In genomic region chr7:128025380-128025779, GRCh38 we compare ENCODE assay signal across 19 cellular contexts. TPM values are rescaled to one million over a fixed set of nuclear protein-coding genes. Genes with fewer than 3 reads are reported as not detected.
DNase-seq lines count a peak whose midpoint lies in the region; ATAC-seq and TF ChIP-seq lines count a peak whose summit lies in the region.
"Had no signal": no experiment of that assay in that cellular context is flagged by ENCODE, and none has a peak within 500 bp of the region (broad histone marks: within the 10 kb centered on the region; RNA-seq: fewer than 3 reads in every experiment).

No MANE protein-coding gene starts in this region.

- H3K4me3 ChIP-seq in HEK293 (ENCODE audit: low read depth, low read length) (no peak overlapping the region), fibroblast of mammary gland (ENCODE audit: control insufficient read depth, low read depth, low read length) (no peak overlapping the region), spleen (peak overlapping the region in 1 of 8 donors; percentile 38), sigmoid colon (no peak overlapping the region)
- H3K4me3 ChIP-seq: esophagus squamous epithelium, HAP-1, skin epidermis, transverse colon had no signal

- H3K27ac ChIP-seq in HEK293 (ENCODE audit: extremely low read depth, low read depth, low read length) = no peak overlapping the region
- peak overlapping the region in 5 of 8 donors; percentile 43 to 62 (median 48) for H3K27ac ChIP-seq in spleen
- no peak overlapping the region for H3K27ac ChIP-seq in sigmoid colon
- H3K27ac ChIP-seq: C4-2B, esophagus squamous epithelium, skin epidermis, transverse colon had no signal

- no peaks in the 10 kb centered on the region for H3K27me3 Mint-ChIP-seq in natural killer cell (ENCODE audit: low read depth in 2 of 2)
- H3K27me3 Mint-ChIP-seq in stimulated activated memory B cell treated with anti-CD40 and anti-IgM and Interleukin-4, amounts not matched to agents 10 μg/mL and 1 μg/mL and 100 μg/mL, for 72 hours = no peaks in the 10 kb centered on the region

- H3K36me3 ChIP-seq in HEK293 (ENCODE audit: control insufficient read depth in 2 of 2, insufficient read depth in 1 of 2, low read length in 2 of 2) (peaks cover 0 to 11% of the 10 kb centered on the region in 2 experiments; a peak in 1 of 3 replicates), spleen (peaks cover 2 to 72% (median 11%) of the 10 kb centered on the region in 6 donors), sigmoid colon (no peaks in the 10 kb centered on the region)
- H3K36me3 ChIP-seq: transverse colon had no signal

- intact Hi-C loops in spleen (cut with DNase I; ENCODE audit: low total_unique reads) (no loop called here), natural killer cell (cut with micrococcal nuclease) (no loop called here), sigmoid colon (cut with DNase I) (no loop called here)

- H3K27ac Mint-ChIP-seq in natural killer cell = no peak overlapping the region
- no peak overlapping the region for H3K27ac Mint-ChIP-seq in stimulated activated memory B cell treated with anti-CD40 and anti-IgM and Interleukin-4, amounts not matched to agents 10 μg/mL and 1 μg/mL and 100 μg/mL, for 72 hours

- ATAC-seq in SK-N-SH treated with all-trans-retinoic acid at 6 μM for 48 hours (peak; percentile 33), natural killer cell (no peak)
- no peak for ATAC-seq in stimulated activated memory B cell treated with anti-CD40 and anti-IgM and Interleukin-4, amounts not matched to agents 10 μg/mL and 1 μg/mL and 100 μg/mL, for 72 hours
- ATAC-seq: activated CD4-positive, CD25-positive, alpha-beta regulatory T cell treated with anti-CD3 and anti-CD28 coated beads, Interleukin-2, amount 50 U/mL, for 24 hours had no signal

- TF ChIP-seq CTCF in HEK293 (tag by site-specific recombination; IDR thresholded peaks at IDR 0.05) = no peak
- no peak for TF ChIP-seq CTCF in fibroblast of mammary gland (conservative IDR thresholded peaks at IDR 0.05; ENCODE audit: control insufficient read depth, insufficient read depth, low read depth, low read length)
- TF ChIP-seq CTCF in spleen (IDR thresholded peaks at IDR 0.05 in 8 of 11, conservative IDR thresholded peaks at IDR 0.05 in 3 of 11) = no peak
- no peak for TF ChIP-seq CTCF in natural killer cell (IDR thresholded peaks at IDR 0.05)
- no peak for TF ChIP-seq CTCF in sigmoid colon (IDR thresholded peaks at IDR 0.05)

- H3K27me3 ChIP-seq in spleen (replicated peaks in 1 of 7) (peaks cover 0 to 3% (median 0%) of the 10 kb centered on the region in 7 donors), sigmoid colon (no peaks in the 10 kb centered on the region)

- no peaks in the 10 kb centered on the region for H3K36me3 Mint-ChIP-seq in natural killer cell
- peaks cover 65% of the 10 kb centered on the region for H3K36me3 Mint-ChIP-seq in stimulated activated memory B cell treated with anti-CD40 and anti-IgM and Interleukin-4, amounts not matched to agents 10 μg/mL and 1 μg/mL and 100 μg/mL, for 72 hours

- H3K4me1 ChIP-seq in HEK293 (ENCODE audit: control insufficient read depth, insufficient read depth, low read length) = no peaks in the 10 kb centered on the region; the same call in 1 of the 2 replicates
- peaks cover 0 to 93% (median 45%) of the 10 kb centered on the region in 6 donors for H3K4me1 ChIP-seq in spleen
- peaks cover 0 to 5% (median 2%) of the 10 kb centered on the region in 4 donors for H3K4me1 ChIP-seq in sigmoid colon

- no peak for TF ChIP-seq POLR2A in spleen (IDR thresholded peaks at IDR 0.05)
- TF ChIP-seq POLR2A in sigmoid colon (IDR thresholded peaks at IDR 0.05) = no peak

- TF ChIP-seq EP300 in sigmoid colon (IDR thresholded peaks at IDR 0.05) = no peak

- WGBS in spleen, 5 donors = 82 to 95% (median 85%) methylated on average over 6 of the region's 6 CpGs
- 86 to 92% methylated on average over 6 of the region's 6 CpGs for WGBS in sigmoid colon, 2 donors

- POLR2A ChIA-PET in HEK293 (lab: Yijun Ruan, JAX) = no interaction called here

- H3K9me3 Mint-ChIP-seq in natural killer cell = no peaks in the 10 kb centered on the region
- no peaks in the 10 kb centered on the region for H3K9me3 Mint-ChIP-seq in stimulated activated memory B cell treated with anti-CD40 and anti-IgM and Interleukin-4, amounts not matched to agents 10 μg/mL and 1 μg/mL and 100 μg/mL, for 72 hours

- no peak overlapping the region for H3K4me3 Mint-ChIP-seq in natural killer cell
- H3K4me3 Mint-ChIP-seq in stimulated activated memory B cell treated with anti-CD40 and anti-IgM and Interleukin-4, amounts not matched to agents 10 μg/mL and 1 μg/mL and 100 μg/mL, for 72 hours = no peak overlapping the region

- peaks cover 8 to 28% of the 10 kb centered on the region in 2 donors for H3K4me1 Mint-ChIP-seq in natural killer cell
- peaks cover 27% of the 10 kb centered on the region for H3K4me1 Mint-ChIP-seq in stimulated activated memory B cell treated with anti-CD40 and anti-IgM and Interleukin-4, amounts not matched to agents 10 μg/mL and 1 μg/mL and 100 μg/mL, for 72 hours

- DNase-seq in fibroblast of mammary gland (ENCODE audit: low read depth) (peak; percentile 36), spleen (no peak), natural killer cell (no peak), sigmoid colon (no peak)
- DNase-seq: activated gamma-delta T cell, aorta, DMS153, esophagus squamous epithelium, kidney, Right ventricle myocardium superior, T-helper 2 cell, transverse colon had no signal

- H3K9me3 ChIP-seq in HEK293 (ENCODE audit: control insufficient read depth, insufficient read depth, low read depth, low read length) = no peaks in the 10 kb centered on the region
- no peaks in the 10 kb centered on the region for H3K9me3 ChIP-seq in spleen
- H3K9me3 ChIP-seq in sigmoid colon = no peaks in the 10 kb centered on the region
- H3K9me3 ChIP-seq: esophagus squamous epithelium, HAP-1, transverse colon had no signal

- CTCF ChIA-PET in HEK293 (lab: Yijun Ruan, JAX) = interaction anchor here (1.3 kb wide), 1 partner anchor 183 kb away, joined by 4 read pairs; no protein-coding TSS in a partner anchor

TF ChIP-seq in HEK293, 187 proteins besides CTCF, POLR2A, EP300 and RAD21:
- no peak for TF ChIP-seq REPIN1 (tag by site-specific recombination; IDR thresholded peaks at IDR 0.05; ENCODE audit: low read depth)
- no peak for TF ChIP-seq TCF7L2 (IDR thresholded peaks at IDR 0.05; ENCODE audit: borderline replicate concordance, low read depth, low read length)
- TF ChIP-seq GLIS2 (tag by site-specific recombination; IDR thresholded peaks at IDR 0.05) = no peak
- no peak for TF ChIP-seq ZNF585B (tag by site-specific recombination; IDR thresholded peaks at IDR 0.05)
- TF ChIP-seq KLF7 (tag by site-specific recombination; IDR thresholded peaks at IDR 0.05; ENCODE audit: borderline replicate concordance) = no peak
- TF ChIP-seq, protein P1, sequence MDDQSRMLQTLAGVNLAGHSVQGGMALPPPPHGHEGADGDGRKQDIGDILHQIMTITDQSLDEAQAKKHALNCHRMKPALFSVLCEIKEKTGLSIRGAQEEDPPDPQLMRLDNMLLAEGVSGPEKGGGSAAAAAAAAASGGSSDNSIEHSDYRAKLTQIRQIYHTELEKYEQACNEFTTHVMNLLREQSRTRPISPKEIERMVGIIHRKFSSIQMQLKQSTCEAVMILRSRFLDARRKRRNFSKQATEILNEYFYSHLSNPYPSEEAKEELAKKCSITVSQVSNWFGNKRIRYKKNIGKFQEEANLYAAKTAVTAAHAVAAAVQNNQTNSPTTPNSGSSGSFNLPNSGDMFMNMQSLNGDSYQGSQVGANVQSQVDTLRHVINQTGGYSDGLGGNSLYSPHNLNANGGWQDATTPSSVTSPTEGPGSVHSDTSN (CRISPR knock-in tag; IDR thresholded peaks at IDR 0.05) = no peak
- TF ChIP-seq ZNF600 (tag by site-specific recombination; IDR thresholded peaks at IDR 0.05) = peak; percentile 29; the same call in 1 of the 2 replicates
- no peak for TF ChIP-seq ZNF366 (tag by site-specific recombination; conservative IDR thresholded peaks at IDR 0.05)

TF ChIP-seq in SK-N-SH treated with all-trans-retinoic acid at 6 μM for 48 hours, 23 proteins besides CTCF, POLR2A, EP300 and RAD21 (continues in another document):
- no peak for TF ChIP-seq SNAI2 (CRISPR knock-in tag; IDR thresholded peaks at IDR 0.05)
- TF ChIP-seq ZNF8 (CRISPR knock-in tag; IDR thresholded peaks at IDR 0.05) = no peak
- TF ChIP-seq ARNTL (CRISPR knock-in tag; IDR thresholded peaks at IDR 0.05; ENCODE audit: borderline replicate concordance, low read depth) = no peak
- TF ChIP-seq OSR1 (CRISPR knock-in tag; IDR thresholded peaks at IDR 0.05) = no peak
- no peak for TF ChIP-seq CSDC2 (CRISPR knock-in tag; IDR thresholded peaks at IDR 0.05)
- TF ChIP-seq TSHZ2 (CRISPR knock-in tag; IDR thresholded peaks at IDR 0.05) = no peak

RNA-seq across cellular contexts. Expression of gene LRRC4, which starts 5.9 kb away (rescaled TPM):
- 10 to 100 TPM; 13.7 to 43.4 (median 18.3) TPM for total RNA-seq in spleen
- 1 to 10 TPM in 2 of 3 donors, under 1 TPM in 1; 0.78 to 3.7 (median 1.4) TPM for polyA plus RNA-seq in spleen
- total RNA-seq in natural killer cell = 1 to 10 TPM in 2 of 3 donors, under 1 TPM in 1; 0.79 to 2.4 (median 1.8) TPM
- 1 to 10 TPM in 3 of 4 donors, under 1 TPM in 1; 0.82 to 1.8 (median 1.4) TPM for total RNA-seq in sigmoid colon
- 1 to 10 TPM in 2 of 3 donors, under 1 TPM in 1; 0.60 to 1.4 (median 1.3) TPM for polyA plus RNA-seq in sigmoid colon

Comparison
In these comparisons a context has a peak if more than half of its experiments do, and no peak if none do; other contexts are left out.
1. H3K27ac ChIP-seq: peak in spleen (5 of 8); none in HEK293 (single experiment) and sigmoid colon (0 of 4).
2. RNA of gene LRRC4, which starts 5.9 kb away (total RNA-seq): 13.7 to 43.4 TPM in spleen; 0.79 to 2.4 TPM in natural killer cell and 0.82 to 1.8 TPM in sigmoid colon; every median in the first group is over 4 times any median in the second.